Comparison of ENCODE assay signal across 19 cellular contexts in the genomic region with DNA sequence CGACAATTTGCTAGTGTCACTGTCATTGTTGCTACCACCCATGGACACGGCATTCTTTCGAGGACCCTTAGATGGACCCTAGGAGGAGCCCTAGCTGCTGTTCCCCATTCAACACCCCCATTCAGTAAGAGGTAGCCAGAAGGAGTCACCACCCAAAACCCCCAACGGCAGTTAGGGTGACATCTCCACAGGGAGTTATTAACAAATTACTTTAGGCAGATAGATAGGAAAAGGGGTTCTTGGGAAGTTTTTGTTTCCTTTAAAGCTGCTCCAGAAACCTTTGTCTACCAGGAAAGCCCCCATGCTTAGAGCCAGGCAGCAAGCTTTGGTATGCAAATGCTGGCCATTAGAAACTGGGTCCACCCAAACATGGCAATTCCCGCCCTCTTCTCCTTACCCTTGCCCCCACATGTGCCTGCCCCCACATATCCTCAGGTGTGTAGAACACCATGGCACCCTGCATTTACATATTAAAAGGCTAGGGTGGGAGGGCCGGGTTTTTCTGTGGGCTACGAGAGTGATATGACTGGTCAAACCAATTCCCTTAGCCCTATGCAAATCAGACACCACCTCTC.
DNase-seq lines count a peak whose midpoint lies in the region; ATAC-seq and TF ChIP-seq lines count a peak whose summit lies in the region.
"Had no signal": no experiment of that assay in that cellular context is flagged by ENCODE, and none has a peak within 500 bp of the region (broad histone marks: within the 10 kb centered on the region; RNA-seq: fewer than 3 reads in every experiment).

No MANE protein-coding gene starts in this region.

- no peak overlapping the region for H3K4me3 Mint-ChIP-seq in endodermal cell
- H3K4me3 Mint-ChIP-seq: CD4-positive, alpha-beta T cell; HFFc6; IgD-negative memory B cell had no signal

- H3K56ac ChIP-seq in IMR-90 (ENCODE audit: extremely low read depth, insufficient read depth, low read length), result no peak overlapping the region

- no peak overlapping the region for H2AFZ ChIP-seq in IMR-90 (replicated peaks; ENCODE audit: low read length, poor library complexity)

- H3K4me3 ChIP-seq in IMR-90 (ENCODE audit: insufficient read depth, low read depth, low read length) (no peak overlapping the region), endodermal cell (ENCODE audit: low read length) (no peak overlapping the region), body of pancreas (no peak overlapping the region)
- H3K4me3 ChIP-seq: A549, GM12878 had no signal

- no TSS peak for BruUV-seq in IMR-90 (replicated peaks; lab: Mats Ljungman, UMichigan)

- H3K4me1 ChIP-seq in IMR-90 (ENCODE audit: control insufficient read depth, insufficient read depth, low read length) (no peaks in the 10 kb centered on the region), endodermal cell (ENCODE audit: control insufficient read depth, insufficient read depth, low read length) (no peaks in the 10 kb centered on the region), body of pancreas (no peaks in the 10 kb centered on the region)
- H3K4me1 ChIP-seq: A549 had no signal

- H3K4me1 Mint-ChIP-seq in endodermal cell, result no peaks in the 10 kb centered on the region
- H3K4me1 Mint-ChIP-seq: IgD-negative memory B cell had no signal

- H2BK5ac ChIP-seq in IMR-90 (ENCODE audit: low read depth, low read length, poor library complexity, severe bottlenecking), result no peak overlapping the region

- no peak overlapping the region for H3K27ac ChIP-seq in IMR-90 (ENCODE audit: insufficient read depth, low read length)
- H3K27ac ChIP-seq in endodermal cell (ENCODE audit: low read depth, low read length), result no peak overlapping the region
- no peak overlapping the region for H3K27ac ChIP-seq in body of pancreas
- H3K27ac ChIP-seq: 22Rv1, A549, C4-2B, HL-60 had no signal

- no CpG with 5 or more reads among the region's 7 CpGs for WGBS in IMR-90 (ENCODE audit: extremely low coverage in 2 of 2, insufficient read length in 1 of 2), 2 experiments
- 86 to 88% methylated on average over 3 to 6 of the region's 7 CpGs for WGBS in endodermal cell (ENCODE audit: insufficient coverage in 1 of 2, insufficient read length in 1 of 2), 2 experiments
- 53 to 56% methylated on average over 7 of the region's 7 CpGs for WGBS in body of pancreas, 2 donors

- no peaks in the 10 kb centered on the region for H3K27me3 ChIP-seq in IMR-90 (ENCODE audit: control insufficient read depth, insufficient read depth, low read length)
- no peaks in the 10 kb centered on the region for H3K27me3 ChIP-seq in endodermal cell (ENCODE audit: control insufficient read depth, insufficient read depth, low read length, poor library complexity, severe bottlenecking)
- no peaks in the 10 kb centered on the region for H3K27me3 ChIP-seq in body of pancreas

- TF ChIP-seq CTCF in IMR-90 (conservative IDR thresholded peaks at IDR 0.05; ENCODE audit: low read depth, low read length) (no peak), endodermal cell (conservative IDR thresholded peaks at IDR 0.05) (no peak), body of pancreas (IDR thresholded peaks at IDR 0.05) (no peak)

- H3K4me2 ChIP-seq in IMR-90 (ENCODE audit: low read depth, low read length), result no peak overlapping the region
- H3K4me2 ChIP-seq: A549 had no signal

- H3K9me3 Mint-ChIP-seq in endodermal cell, result no peaks in the 10 kb centered on the region
- H3K9me3 Mint-ChIP-seq: CD4-positive, alpha-beta T cell had no signal

- no peak overlapping the region for H3K23ac ChIP-seq in IMR-90 (ENCODE audit: low read depth, low read length)

- H2BK15ac ChIP-seq in IMR-90 (ENCODE audit: low read depth, low read length), result no peak overlapping the region

- H3K14ac ChIP-seq in IMR-90 (replicated peaks; ENCODE audit: low read depth, low read length), result no peak overlapping the region

- no peaks in the 10 kb centered on the region for H3K79me1 ChIP-seq in IMR-90 (ENCODE audit: low read depth in 1 of 2, low read length in 2 of 2)

- H3K27ac Mint-ChIP-seq in endodermal cell, result peak overlapping the region; percentile 42
- H3K27ac Mint-ChIP-seq: CD4-positive, alpha-beta T cell; HFFc6; IgD-negative memory B cell had no signal

- H2AK9ac ChIP-seq in IMR-90 (replicated peaks; ENCODE audit: low read depth, low read length, poor library complexity), result no peak overlapping the region

- no peak overlapping the region for H2BK120ac ChIP-seq in IMR-90 (ENCODE audit: low read depth, low read length)

- H4K91ac ChIP-seq in IMR-90 (ENCODE audit: insufficient read depth, low read depth, low read length), result no peak overlapping the region

- no peak for TF ChIP-seq POLR2A in IMR-90 (IDR thresholded peaks at IDR 0.05; ENCODE audit: low read depth, low read length)
- no peak for TF ChIP-seq POLR2A in body of pancreas (IDR thresholded peaks at IDR 0.05)

- no peak overlapping the region; the same call in 1 of the 2 replicates for H3K4ac ChIP-seq in IMR-90 (ENCODE audit: low read depth, low read length)

- no peaks in the 10 kb centered on the region for H3K36me3 Mint-ChIP-seq in endodermal cell (ENCODE audit: low read depth)
- H3K36me3 Mint-ChIP-seq: IgD-negative memory B cell had no signal

- H4K5ac ChIP-seq in IMR-90 (ENCODE audit: low read depth, low read length), result no peak overlapping the region

- H3K27me3 Mint-ChIP-seq in endodermal cell (ENCODE audit: insufficient read depth), result peaks cover 9% of the 10 kb centered on the region
- H3K27me3 Mint-ChIP-seq: CD4-positive, alpha-beta T cell; IgD-negative memory B cell had no signal

- POLR2A ChIA-PET in IMR-90 (lab: Charles Lee; ENCODE audit: unreplicated experiment), result no interaction called here

- no peaks in the 10 kb centered on the region for H3K9me1 ChIP-seq in IMR-90 (ENCODE audit: insufficient read depth, low read length)

- peak; percentile 30 for DNase-seq in ELF-1 (ENCODE audit: low read depth, low spot score)
- DNase-seq in IMR-90, result no peak
- DNase-seq in endodermal cell, result peak; percentile 64
- DNase-seq in iPS-NIHi11 (ENCODE audit: low spot score), result peak; percentile 5
- no peak for DNase-seq in activated CD4-positive, CD25-positive, alpha-beta regulatory T cell (lab: John Stamatoyannopoulos, UW)
- DNase-seq in body of pancreas, result no peak
- DNase-seq in activated gamma-delta T cell (lab: John Stamatoyannopoulos, UW), result no peak
- DNase-seq in stimulated activated CD8-positive, alpha-beta memory T cell treated with anti-CD3 and anti-CD28 coated beads, Interleukin-4, amount 100 ng/mL, for 48 hours, result no peak
- DNase-seq: AML-193; CD4-positive, alpha-beta T cell; DMS79 treated with DMSO at 0.1 percent for 48 hours; HCEC 1CT; HFFc6 had no signal

- no peak overlapping the region for H2BK20ac ChIP-seq in IMR-90 (ENCODE audit: low read depth, low read length)

- no peak for ATAC-seq in IMR-90 (ENCODE audit: low read depth)
- ATAC-seq in body of pancreas, result no peak
- ATAC-seq: A549, GM12878 had no signal

- peak overlapping the region; percentile 29; the same call in 1 of the 2 replicates for H3K18ac ChIP-seq in IMR-90 (ENCODE audit: low read depth, low read length)

- H3K9me3 ChIP-seq in IMR-90 (ENCODE audit: control insufficient read depth, insufficient read depth, low read length) (no peaks in the 10 kb centered on the region), endodermal cell (ENCODE audit: control insufficient read depth, low read length) (no peaks in the 10 kb centered on the region), body of pancreas (no peaks in the 10 kb centered on the region)
- H3K9me3 ChIP-seq: A549 had no signal

- CTCF ChIA-PET in IMR-90 (lab: Yijun Ruan, JAX), result no interaction called here

- in situ Hi-C loops in IMR-90 (cut with MboI; ENCODE audit: low sequenced_read_pairs), result no loop called here

- intact Hi-C loops in IMR-90 (cut with micrococcal nuclease) (no loop called here), body of pancreas (cut with DNase I) (no loop called here)

- H3K9ac ChIP-seq in IMR-90 (ENCODE audit: low read depth, low read length) (no peak overlapping the region), endodermal cell (ENCODE audit: extremely low read depth, low read length, poor library complexity, severe bottlenecking) (no peak overlapping the region)

- dilution Hi-C loops in IMR-90 (cut with HindIII; ENCODE audit: low sequenced_read_pairs, unreplicated experiment), result no loop called here

- TF ChIP-seq RAD21 in IMR-90 (IDR thresholded peaks at IDR 0.05; ENCODE audit: low read length), result no peak

- H3K36me3 ChIP-seq in IMR-90 (ENCODE audit: control insufficient read depth, insufficient read depth, low read length) (no peaks in the 10 kb centered on the region), endodermal cell (ENCODE audit: control insufficient read depth, insufficient read depth, low read length) (no peaks in the 10 kb centered on the region), body of pancreas (replicated peaks in 1 of 2; ENCODE audit: insufficient read depth in 1 of 2, low read depth in 2 of 2) (no peaks in the 10 kb centered on the region)

- H4K20me1 ChIP-seq in IMR-90 (ENCODE audit: insufficient read depth, low read length), result no peaks in the 10 kb centered on the region

- peak overlapping the region; percentile 39; the same call in 1 of the 2 replicates for H2AK5ac ChIP-seq in IMR-90 (ENCODE audit: low read depth, low read length)

- H4K8ac ChIP-seq in IMR-90 (ENCODE audit: low read depth in 2 of 2, low read length in 2 of 2), result no peak overlapping the region

TF ChIP-seq in IMR-90, 13 proteins besides CTCF, POLR2A, EP300 and RAD21:
- TF ChIP-seq RCOR1 (IDR thresholded peaks at IDR 0.05; ENCODE audit: insufficient replicate concordance, low read length) (no peak), NFE2L2 (IDR thresholded peaks at IDR 0.05; ENCODE audit: low read depth, low read length) (no peak)
- TF ChIP-seq, protein P1, sequence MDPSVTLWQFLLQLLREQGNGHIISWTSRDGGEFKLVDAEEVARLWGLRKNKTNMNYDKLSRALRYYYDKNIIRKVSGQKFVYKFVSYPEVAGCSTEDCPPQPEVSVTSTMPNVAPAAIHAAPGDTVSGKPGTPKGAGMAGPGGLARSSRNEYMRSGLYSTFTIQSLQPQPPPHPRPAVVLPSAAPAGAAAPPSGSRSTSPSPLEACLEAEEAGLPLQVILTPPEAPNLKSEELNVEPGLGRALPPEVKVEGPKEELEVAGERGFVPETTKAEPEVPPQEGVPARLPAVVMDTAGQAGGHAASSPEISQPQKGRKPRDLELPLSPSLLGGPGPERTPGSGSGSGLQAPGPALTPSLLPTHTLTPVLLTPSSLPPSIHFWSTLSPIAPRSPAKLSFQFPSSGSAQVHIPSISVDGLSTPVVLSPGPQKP (IDR thresholded peaks at IDR 0.05; ENCODE audit: borderline replicate concordance, low read depth, low read length), result no peak

Comparison
In these comparisons a context has a peak if more than half of its experiments do, and no peak if none do; other contexts are left out.
1. DNase-seq: peak in ELF-1 (single experiment), endodermal cell (single experiment) and iPS-NIHi11 (single experiment); none in IMR-90 (single experiment), activated CD4-positive, CD25-positive, alpha-beta regulatory T cell (0 of 4), body of pancreas (0 of 4), activated gamma-delta T cell (single experiment) and stimulated activated CD8-positive, alpha-beta memory T cell treated with anti-CD3 and anti-CD28 coated beads, Interleukin-4, amount 100 ng/mL, for 48 hours (single experiment).